In genomic region chr1:155970531-155971167, GRCh38 we compare ENCODE assay signal across 8 cellular contexts. TPM values are rescaled to one million over a fixed set of nuclear protein-coding genes. Genes with fewer than 3 reads are reported as not detected.
DNase-seq lines count a peak whose midpoint lies in the region; ATAC-seq and TF ChIP-seq lines count a peak whose summit lies in the region.

No MANE protein-coding gene starts in this region.

- H3K4me2 ChIP-seq in SU-DHL-6 (ENCODE audit: low read depth, low read length, poor library complexity, severe bottlenecking) = peak overlapping the region; percentile 43

- no peaks in the 10 kb centered on the region for H3K9me3 Mint-ChIP-seq in mesothelial cell of epicardium

- H3K27ac ChIP-seq in SU-DHL-6 (ENCODE audit: low read depth, low read length) (peak overlapping the region; percentile 71), thyroid gland (peak overlapping the region in 2 of 3 donors; percentile 8 to 42)
- H3K27ac ChIP-seq in effector memory CD4-positive, alpha-beta T cell (ENCODE audit: insufficient read depth, low read length, poor library complexity, severe bottlenecking) = peak overlapping the region; percentile 62

- no peaks in the 10 kb centered on the region for H3K27me3 Mint-ChIP-seq in mesothelial cell of epicardium (ENCODE audit: low read depth)

- H3K36me3 ChIP-seq in SU-DHL-6 (ENCODE audit: low read length) = 0 out of 2 replicates have a peak, but pooled peaks cover 3% of the 10 kb centered on the region
- peaks cover 41% of the 10 kb centered on the region for H3K36me3 ChIP-seq in effector memory CD4-positive, alpha-beta T cell (ENCODE audit: control insufficient read depth, insufficient read depth, low read length)
- peaks cover 10 to 21% of the 10 kb centered on the region in 2 donors for H3K36me3 ChIP-seq in thyroid gland

- TF ChIP-seq CTCF in GM12865 (IDR thresholded peaks at IDR 0.05; ENCODE audit: insufficient read depth, low read depth, low read length, missing control alignments) (no peak), SU-DHL-6 (IDR thresholded peaks at IDR 0.05; ENCODE audit: insufficient read depth, low read length, poor library complexity, severe bottlenecking) (no peak), mesothelial cell of epicardium (IDR thresholded peaks at IDR 0.05; ENCODE audit: unreplicated experiment) (no peak), thyroid gland (IDR thresholded peaks at IDR 0.05) (no peak)

- no peak for TF ChIP-seq POLR2A in thyroid gland (IDR thresholded peaks at IDR 0.05)

- H3K4me3 Mint-ChIP-seq in mesothelial cell of epicardium = no peak overlapping the region

- no peak overlapping the region for H2AFZ ChIP-seq in SU-DHL-6 (ENCODE audit: low read depth, low read length, severe bottlenecking)

- peaks cover 38% of the 10 kb centered on the region for H3K4me1 Mint-ChIP-seq in mesothelial cell of epicardium

- peaks cover 11% of the 10 kb centered on the region for H3K36me3 Mint-ChIP-seq in mesothelial cell of epicardium

- H3K27me3 ChIP-seq in SU-DHL-6 (ENCODE audit: low read length) (no peaks in the 10 kb centered on the region), thyroid gland (no peaks in the 10 kb centered on the region)
- H3K27me3 ChIP-seq in effector memory CD4-positive, alpha-beta T cell (replicated peaks; ENCODE audit: control insufficient read depth, insufficient read depth, low read length, poor library complexity, severe bottlenecking) = no peaks in the 10 kb centered on the region

- DNase-seq in GM12865 (ENCODE audit: low read depth) (peak; percentile 66), mesothelial cell of epicardium (ENCODE audit: low spot score in 2 of 2, unreplicated experiment in 2 of 2) (no peak), thyroid gland (peak in 1 of 2 donors; percentile 36), NCI-H2029 treated with DMSO at 0.1 percent for 48 hours (lab: John Stamatoyannopoulos, UW) (no peak)
- DNase-seq in effector memory CD4-positive, alpha-beta T cell = no peak

- peaks cover 75% of the 10 kb centered on the region for H3K79me2 ChIP-seq in SU-DHL-6 (ENCODE audit: insufficient read depth, low read length)

- peak overlapping the region; percentile 39 for H3K9ac ChIP-seq in SU-DHL-6 (ENCODE audit: low read length)

- ATAC-seq in HG03139 (IDR thresholded peaks at IDR 0.05; ENCODE audit: unreplicated experiment) (peak; percentile 51), HG03039 (IDR thresholded peaks at IDR 0.05; ENCODE audit: unreplicated experiment) (no peak)

- H3K27ac Mint-ChIP-seq in mesothelial cell of epicardium = peak overlapping the region; percentile 68

- no peaks in the 10 kb centered on the region for H3F3A ChIP-seq in SU-DHL-6 (ENCODE audit: insufficient read depth)

- peaks cover 87% of the 10 kb centered on the region for H3K4me1 ChIP-seq in effector memory CD4-positive, alpha-beta T cell (ENCODE audit: control insufficient read depth, insufficient read depth, low read length, poor library complexity, severe bottlenecking)
- H3K4me1 ChIP-seq in thyroid gland = peaks cover 52 to 86% of the 10 kb centered on the region in 2 donors

- no peaks in the 10 kb centered on the region; the same call in 1 of the 2 replicates for H4K20me1 ChIP-seq in SU-DHL-6 (ENCODE audit: low read depth, low read length)

- intact Hi-C loops in thyroid gland (cut with DNase I) = no loop called here

- no peaks in the 10 kb centered on the region for H3K9me2 ChIP-seq in SU-DHL-6 (replicated peaks; ENCODE audit: insufficient read depth, low read length)

- no peaks in the 10 kb centered on the region for H3K9me3 ChIP-seq in SU-DHL-6 (ENCODE audit: insufficient read depth, low read length)
- no peaks in the 10 kb centered on the region for H3K9me3 ChIP-seq in effector memory CD4-positive, alpha-beta T cell (ENCODE audit: control insufficient read depth, low read length)
- H3K9me3 ChIP-seq in thyroid gland = no peaks in the 10 kb centered on the region

- no peak overlapping the region for H3K4me3 ChIP-seq in GM12865 (ENCODE audit: low read depth, low read length)
- H3K4me3 ChIP-seq in SU-DHL-6 (ENCODE audit: insufficient read depth, low read length, poor library complexity, severe bottlenecking) = no peak overlapping the region
- H3K4me3 ChIP-seq in effector memory CD4-positive, alpha-beta T cell (ENCODE audit: insufficient read depth, low read depth, low read length, poor library complexity, severe bottlenecking) = peak overlapping the region; percentile 4
- no peak overlapping the region for H3K4me3 ChIP-seq in thyroid gland (replicated peaks in 1 of 3)

- WGBS in thyroid gland, 2 donors = 49 to 62% methylated on average over 11 of the region's 11 CpGs

RNA-seq across cellular contexts. Expression of gene ARHGEF2, which starts 7.7 kb away (rescaled TPM):
- total RNA-seq in mesothelial cell of epicardium (103 to 111 TPM (median 110 TPM) in 3 replicates), thyroid gland (10 to 100 TPM; 47.4 to 80.1 (median 66.6) TPM)

RNA-seq across cellular contexts. Expression of gene RXFP4, which starts 29.2 kb away (rescaled TPM):
- total RNA-seq in mesothelial cell of epicardium (not detected in 3 replicates), thyroid gland (not detected)

RNA-seq across cellular contexts. Expression of gene KHDC4, which starts 36.4 kb away (rescaled TPM):
- total RNA-seq in mesothelial cell of epicardium = 70.1 to 74.1 TPM (median 73.2 TPM) in 3 replicates
- total RNA-seq in thyroid gland = 100 to 1,000 TPM in 1 of 4 donors, 10 to 100 TPM in 3; 58.5 to 114 (median 60.6) TPM

RNA-seq across cellular contexts. Expression of gene SSR2, which starts 50.1 kb away (rescaled TPM):
- 282 to 298 TPM (median 297 TPM) in 3 replicates for total RNA-seq in mesothelial cell of epicardium
- total RNA-seq in thyroid gland = 100 to 1,000 TPM in 3 of 4 donors, 10 to 100 TPM in 1; 78.6 to 193 (median 130) TPM

RNA-seq across cellular contexts. Expression of gene RIT1, which starts 59.5 kb away (rescaled TPM):
- total RNA-seq in mesothelial cell of epicardium (34.3 to 37.0 TPM (median 35.5 TPM) in 3 replicates), thyroid gland (10 to 100 TPM; 19.5 to 32.6 (median 27.4) TPM)
